Comparison of ENCODE assay signal across 12 cellular contexts in genomic region chr12:47754126-47754525, GRCh38. TPM values are rescaled to one million over a fixed set of nuclear protein-coding genes. Genes with fewer than 3 reads are reported as not detected.
A peak's percentile ranks its signal among the peaks of the same experiment; 100 is the strongest.
DNase-seq lines count a peak whose midpoint lies in the region; ATAC-seq, FAIRE-seq and TF ChIP-seq lines count a peak whose summit lies in the region.
"Had no signal": no experiment of that assay in that cellular context is flagged by ENCODE, and none has a peak within 500 bp of the region (broad histone marks: within the 10 kb centered on the region; RNA-seq: fewer than 3 reads in every experiment).

No MANE protein-coding gene starts in this region.

- H3K14ac ChIP-seq in IMR-90 (replicated peaks; ENCODE audit: low read depth, low read length), result peak overlapping the region; percentile 68

- dilution Hi-C loops in IMR-90 (cut with HindIII; ENCODE audit: low sequenced_read_pairs, unreplicated experiment), result no loop called here

- 0 out of 2 replicates have a peak overlapping the region, but pooled peaks have one; percentile 26 for H2BK120ac ChIP-seq in IMR-90 (ENCODE audit: low read depth, low read length)

- H4K8ac ChIP-seq in IMR-90 (ENCODE audit: low read depth in 2 of 2, low read length in 2 of 2), result no peak overlapping the region; a peak in 1 of 4 replicates

- H3K36me3 ChIP-seq in IMR-90 (ENCODE audit: control insufficient read depth, insufficient read depth, low read length), result no peaks in the 10 kb centered on the region
- no peaks in the 10 kb centered on the region for H3K36me3 ChIP-seq in astrocyte (ENCODE audit: insufficient read depth, low read length)
- peaks cover 0 to 27% (median 6%) of the 10 kb centered on the region in 3 donors for H3K36me3 ChIP-seq in tibial artery

- H3K27me3 ChIP-seq in IMR-90 (ENCODE audit: control insufficient read depth, insufficient read depth, low read length), result no peaks in the 10 kb centered on the region
- H3K27me3 ChIP-seq in astrocyte (ENCODE audit: insufficient read depth, low read length), result no peaks in the 10 kb centered on the region
- H3K27me3 ChIP-seq in tibial artery, result no peaks in the 10 kb centered on the region

- no peak overlapping the region; the same call in 1 of the 2 replicates for H2BK20ac ChIP-seq in IMR-90 (ENCODE audit: low read depth, low read length)

- H3K4me2 ChIP-seq in IMR-90 (ENCODE audit: low read depth, low read length), result no peak overlapping the region
- H3K4me2 ChIP-seq in astrocyte (ENCODE audit: low read length), result peak overlapping the region; percentile 27

- peak overlapping the region; percentile 80; the same call in 1 of the 2 replicates for H3K23ac ChIP-seq in IMR-90 (ENCODE audit: low read depth, low read length)

- H4K20me1 ChIP-seq in IMR-90 (ENCODE audit: insufficient read depth, low read length) (no peaks in the 10 kb centered on the region), astrocyte (ENCODE audit: insufficient read depth, low read length) (no peaks in the 10 kb centered on the region)

- H3K79me1 ChIP-seq in IMR-90 (ENCODE audit: low read depth in 1 of 2, low read length in 2 of 2), result no peaks in the 10 kb centered on the region

- no peaks in the 10 kb centered on the region for H3K79me2 ChIP-seq in astrocyte (ENCODE audit: insufficient read depth, low read length)

- H3K4me3 ChIP-seq in IMR-90 (ENCODE audit: insufficient read depth, low read depth, low read length) (no peak overlapping the region), astrocyte (ENCODE audit: insufficient read depth, low read depth, low read length) (no peak overlapping the region), tibial artery (no peak overlapping the region)

- no peak overlapping the region for H4K5ac ChIP-seq in IMR-90 (ENCODE audit: low read depth, low read length)

- peak overlapping the region; percentile 5 for H2AK9ac ChIP-seq in IMR-90 (replicated peaks; ENCODE audit: low read depth, low read length, poor library complexity)

- peak overlapping the region; percentile 5 for H3K4me3 Mint-ChIP-seq in astrocyte (ENCODE audit: unreplicated experiment)
- H3K4me3 Mint-ChIP-seq in memory B cell, result peak overlapping the region; percentile 28
- H3K4me3 Mint-ChIP-seq: activated CD4-positive, alpha-beta memory T cell treated with anti-CD3 and anti-CD28 coated beads, Interleukin-2, amount 10 ng/mL, durations not matched to agents 7 days and 5 days had no signal

- H2AK5ac ChIP-seq in IMR-90 (ENCODE audit: low read depth, low read length), result no peak overlapping the region

- in situ Hi-C loops in IMR-90 (cut with MboI; ENCODE audit: low sequenced_read_pairs), result no loop called here

- no peak overlapping the region for H2BK15ac ChIP-seq in IMR-90 (ENCODE audit: low read depth, low read length)

- ATAC-seq in IMR-90 (ENCODE audit: low read depth), result no peak
- ATAC-seq in memory B cell (ENCODE audit: low read depth), result no peak
- ATAC-seq in esophagus mucosa, result no peak
- ATAC-seq in activated naive CD4-positive, alpha-beta T cell treated with anti-CD3 and anti-CD28 coated beads, Interleukin-2, amount 50 U/mL, for 72 hours, result no peak

- no peak for TF ChIP-seq POLR2A in IMR-90 (IDR thresholded peaks at IDR 0.05; ENCODE audit: low read depth, low read length)

- no peak for TF ChIP-seq RAD21 in IMR-90 (IDR thresholded peaks at IDR 0.05; ENCODE audit: low read length)

- POLR2A ChIA-PET in IMR-90 (lab: Charles Lee; ENCODE audit: unreplicated experiment), result no interaction called here

- CTCF ChIA-PET in IMR-90 (lab: Yijun Ruan, JAX), result interaction anchor here (0.8 kb wide), 1 partner anchor 11 kb away, joined by 3 read pairs; no protein-coding TSS in a partner anchor

- no peak overlapping the region for H3K18ac ChIP-seq in IMR-90 (ENCODE audit: low read depth, low read length)

- no peak for DNase-seq in IMR-90
- no peak for DNase-seq in astrocyte (ENCODE audit: low read depth)
- DNase-seq in memory B cell (ENCODE audit: low spot score in 2 of 2), result no peak
- DNase-seq in tibial artery, result no peak
- no peak for DNase-seq in pons (ENCODE audit: low spot score)
- DNase-seq in activated naive CD4-positive, alpha-beta T cell treated with anti-CD3 and anti-CD28 coated beads, Interleukin-2, amount 50 U/mL, for 72 hours (ENCODE audit: low spot score in 2 of 2), result no peak
- DNase-seq: activated CD4-positive, alpha-beta memory T cell treated with anti-CD3 and anti-CD28 coated beads, Interleukin-2, amount 10 ng/mL, durations not matched to agents 7 days and 5 days; DMS 273 treated with DMSO at 0.1 percent for 48 hours; erythroblast; kidney glomerular epithelial cell had no signal

- no TSS peak for BruUV-seq in IMR-90 (replicated peaks; lab: Mats Ljungman, UMichigan)

- peak overlapping the region; percentile 64; the same call in 1 of the 2 replicates for H3K4ac ChIP-seq in IMR-90 (ENCODE audit: low read depth, low read length)

- H3K9me1 ChIP-seq in IMR-90 (ENCODE audit: insufficient read depth, low read length), result peaks cover 13% of the 10 kb centered on the region; the same call in 1 of the 2 replicates

- H2BK5ac ChIP-seq in IMR-90 (ENCODE audit: low read depth, low read length, poor library complexity, severe bottlenecking), result no peak overlapping the region

- H3K9me3 Mint-ChIP-seq in astrocyte (ENCODE audit: unreplicated experiment) (no peaks in the 10 kb centered on the region), memory B cell (no peaks in the 10 kb centered on the region)
- H3K9me3 Mint-ChIP-seq in activated naive CD4-positive, alpha-beta T cell treated with anti-CD3 and anti-CD28 coated beads, Interleukin-2, amount 50 U/mL, for 72 hours, result no peaks in the 10 kb centered on the region
- H3K9me3 Mint-ChIP-seq: activated CD4-positive, alpha-beta memory T cell treated with anti-CD3 and anti-CD28 coated beads, Interleukin-2, amount 10 ng/mL, durations not matched to agents 7 days and 5 days had no signal

- H3K9ac ChIP-seq in IMR-90 (ENCODE audit: low read depth, low read length) (no peak overlapping the region), astrocyte (ENCODE audit: low read length) (no peak overlapping the region)

- H4K91ac ChIP-seq in IMR-90 (ENCODE audit: insufficient read depth, low read depth, low read length), result peak overlapping the region; percentile 5; the same call in 1 of the 2 replicates

- H3K4me1 Mint-ChIP-seq in astrocyte (ENCODE audit: low read depth, unreplicated experiment) (peaks cover 25% of the 10 kb centered on the region), memory B cell (peaks cover 45% of the 10 kb centered on the region)

- no peak for FAIRE-seq in astrocyte (lab: Jason Lieb, UNC)

- H2AFZ ChIP-seq in IMR-90 (replicated peaks; ENCODE audit: low read length, poor library complexity) (no peak overlapping the region), astrocyte (ENCODE audit: low read depth, low read length) (no peak overlapping the region)

- intact Hi-C loops in IMR-90 (cut with micrococcal nuclease) (no loop called here), tibial artery (cut with DNase I; ENCODE audit: low total_unique reads) (loop anchor here (5.0 kb wide), 1 partner anchor 37 kb away; no protein-coding TSS in a partner anchor)

- H3K4me1 ChIP-seq in IMR-90 (ENCODE audit: control insufficient read depth, insufficient read depth, low read length), result peaks cover 17% of the 10 kb centered on the region
- peaks cover 28% of the 10 kb centered on the region for H3K4me1 ChIP-seq in astrocyte (ENCODE audit: insufficient read depth, low read length)
- H3K4me1 ChIP-seq in tibial artery, result peaks cover 0 to 76% (median 72%) of the 10 kb centered on the region in 4 donors

- H3K27ac ChIP-seq in IMR-90 (ENCODE audit: insufficient read depth, low read length) (no peak overlapping the region), astrocyte (ENCODE audit: low read depth, low read length) (no peak overlapping the region), tibial artery (peak overlapping the region; percentile 62 to 79)

- no peak overlapping the region for H3K56ac ChIP-seq in IMR-90 (ENCODE audit: extremely low read depth, insufficient read depth, low read length)

- peaks cover 16% of the 10 kb centered on the region for H3K36me3 Mint-ChIP-seq in astrocyte (ENCODE audit: low read depth, unreplicated experiment)
- no peaks in the 10 kb centered on the region for H3K36me3 Mint-ChIP-seq in memory B cell
- no peaks in the 10 kb centered on the region for H3K36me3 Mint-ChIP-seq in activated naive CD4-positive, alpha-beta T cell treated with anti-CD3 and anti-CD28 coated beads, Interleukin-2, amount 50 U/mL, for 72 hours

- no peak overlapping the region for H3K27ac Mint-ChIP-seq in astrocyte (ENCODE audit: unreplicated experiment)
- H3K27ac Mint-ChIP-seq in memory B cell, result no peak overlapping the region
- H3K27ac Mint-ChIP-seq in activated naive CD4-positive, alpha-beta T cell treated with anti-CD3 and anti-CD28 coated beads, Interleukin-2, amount 50 U/mL, for 72 hours, result no peak overlapping the region
- H3K27ac Mint-ChIP-seq: activated CD4-positive, alpha-beta memory T cell treated with anti-CD3 and anti-CD28 coated beads, Interleukin-2, amount 10 ng/mL, durations not matched to agents 7 days and 5 days had no signal

- no peak for TF ChIP-seq CTCF in IMR-90 (conservative IDR thresholded peaks at IDR 0.05; ENCODE audit: low read depth, low read length)
- TF ChIP-seq CTCF in astrocyte (IDR thresholded peaks at IDR 0.05; ENCODE audit: insufficient read depth, low read depth, low read length), result no peak
- TF ChIP-seq CTCF in tibial artery (IDR thresholded peaks at IDR 0.05), result no peak

- 100% methylated on average over 3 of the region's 4 CpGs; no CpG with 5 or more reads in 1 of the 2 experiments for WGBS in IMR-90 (ENCODE audit: extremely low coverage in 2 of 2, insufficient read length in 1 of 2), 2 experiments

- H3K27me3 Mint-ChIP-seq in astrocyte (ENCODE audit: low read depth, unreplicated experiment) (peaks cover 26% of the 10 kb centered on the region), memory B cell (no peaks in the 10 kb centered on the region)

- H3K9me3 ChIP-seq in IMR-90 (ENCODE audit: control insufficient read depth, insufficient read depth, low read length) (no peaks in the 10 kb centered on the region), astrocyte (ENCODE audit: insufficient read depth, low read depth, low read length) (no peaks in the 10 kb centered on the region), tibial artery (no peaks in the 10 kb centered on the region)

RNA-seq across cellular contexts. Expression of gene RAPGEF3, which starts 4.6 kb away (rescaled TPM):
- 0.83 and 1.3 TPM in 2 replicates for total RNA-seq in IMR-90 (2012; rRNA removed)
- 2.0 and 2.9 TPM in 2 replicates for polyA plus RNA-seq in IMR-90 (2012; rRNA removed)
- 1.7 TPM in 2 replicates for polyA plus RNA-seq in IMR-90 (2012; cell fraction: cytosol; rRNA removed)
- 11.2 and 11.8 TPM in 2 replicates for polyA plus RNA-seq in IMR-90 (2012; cell fraction: nucleus; rRNA removed; ENCODE audit: low replicate concordance)
- 5.9 and 8.4 TPM in 2 replicates for total RNA-seq in astrocyte
- 16.5 TPM for total RNA-seq in esophagus mucosa
- total RNA-seq in activated naive CD4-positive, alpha-beta T cell treated with anti-CD3 and anti-CD28 coated beads, Interleukin-2, amount 50 U/mL, for 72 hours, result 1 to 10 TPM; 1.1 to 2.7 TPM

RNA-seq across cellular contexts. Expression of gene SLC48A1, which starts 18.9 kb away (rescaled TPM):
- total RNA-seq in IMR-90 (2012; rRNA removed) (4.4 and 4.8 TPM in 2 replicates), astrocyte (17.7 and 23.8 TPM in 2 replicates), esophagus mucosa (19.8 TPM)
- 5.9 and 6.0 TPM in 2 replicates for polyA plus RNA-seq in IMR-90 (2012; rRNA removed)
- 4.1 and 10.3 TPM in 2 replicates for polyA plus RNA-seq in IMR-90 (2012; cell fraction: cytosol; rRNA removed)
- 10.0 and 10.3 TPM in 2 replicates for polyA plus RNA-seq in IMR-90 (2012; cell fraction: nucleus; rRNA removed; ENCODE audit: low replicate concordance)
- total RNA-seq in activated naive CD4-positive, alpha-beta T cell treated with anti-CD3 and anti-CD28 coated beads, Interleukin-2, amount 50 U/mL, for 72 hours, result 1 to 10 TPM; 5.2 to 7.4 TPM

RNA-seq across cellular contexts. Expression of gene ENDOU, which starts 28.8 kb away (rescaled TPM):
- total RNA-seq in IMR-90 (2012; rRNA removed) (under 0.01 TPM in 2 replicates), astrocyte (not detected in 2 replicates), esophagus mucosa (66.9 TPM)
- polyA plus RNA-seq in IMR-90 (2012; rRNA removed), result 0.07 and 0.09 TPM in 2 replicates
- polyA plus RNA-seq in IMR-90 (2012; cell fraction: cytosol; rRNA removed), result 0.03 TPM in 1 of 2 replicates, not detected in the other
- 0.11 and 0.15 TPM in 2 replicates for polyA plus RNA-seq in IMR-90 (2012; cell fraction: nucleus; rRNA removed; ENCODE audit: low replicate concordance)
- not detected for total RNA-seq in activated naive CD4-positive, alpha-beta T cell treated with anti-CD3 and anti-CD28 coated beads, Interleukin-2, amount 50 U/mL, for 72 hours
- total RNA-seq: activated CD4-positive, alpha-beta memory T cell treated with anti-CD3 and anti-CD28 coated beads, Interleukin-2, amount 10 ng/mL, durations not matched to agents 7 days and 5 days; progenitor cell of endocrine pancreas had no signal

RNA-seq across cellular contexts. Expression of gene RPAP3, which starts 48.3 kb away (rescaled TPM):
- total RNA-seq in IMR-90 (2012; rRNA removed) (10.6 and 20.0 TPM in 2 replicates), astrocyte (36.2 and 39.2 TPM in 2 replicates), esophagus mucosa (18.2 TPM)
- 10.3 and 13.4 TPM in 2 replicates for polyA plus RNA-seq in IMR-90 (2012; rRNA removed)
- 0.77 and 1.2 TPM in 2 replicates for polyA plus RNA-seq in IMR-90 (2012; cell fraction: cytosol; rRNA removed)
- polyA plus RNA-seq in IMR-90 (2012; cell fraction: nucleus; rRNA removed; ENCODE audit: low replicate concordance), result 0.29 and 5.5 TPM in 2 replicates
- total RNA-seq in activated naive CD4-positive, alpha-beta T cell treated with anti-CD3 and anti-CD28 coated beads, Interleukin-2, amount 50 U/mL, for 72 hours, result 10 to 100 TPM; 41.7 to 53.9 TPM

Comparison
In these comparisons a context has a peak if more than half of its experiments do, and no peak if none do; other contexts are left out.
1. H3K27ac ChIP-seq: peak in tibial artery (2 of 2); none in IMR-90 (single experiment) and astrocyte (single experiment).
2. RNA of gene ENDOU, which starts 28.8 kb away (total RNA-seq): 66.9 TPM in esophagus mucosa (single experiment); not detected in astrocyte, not detected in activated naive CD4-positive, alpha-beta T cell treated with anti-CD3 and anti-CD28 coated beads, Interleukin-2, amount 50 U/mL, for 72 hours and under 0.01 TPM in IMR-90; every median in the first group is over 10 times any median in the second.